ENCODE assay signal across 22 cellular contexts in the genomic region with DNA sequence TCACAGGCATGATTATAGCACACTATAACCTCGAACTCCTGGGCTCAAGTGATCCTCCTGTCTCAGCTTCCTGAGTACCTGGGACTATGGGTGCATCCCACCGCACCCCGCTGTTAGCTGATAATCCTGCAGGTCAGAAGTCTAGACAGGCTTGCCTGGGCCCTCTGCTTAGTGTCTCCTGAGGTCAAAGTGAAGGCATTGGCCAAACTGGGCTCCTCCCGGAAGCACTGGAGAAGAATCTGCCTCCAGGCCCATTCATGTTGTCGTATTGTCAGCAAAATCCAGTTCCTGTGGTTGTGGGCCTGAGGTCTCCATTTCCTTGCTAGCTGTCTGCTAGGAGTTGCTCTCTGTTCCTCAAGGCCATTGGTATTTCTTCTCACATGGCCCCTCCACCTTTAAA. TPM values are rescaled to one million over a fixed set of nuclear protein-coding genes. Genes with fewer than 3 reads are reported as not detected.
DNase-seq lines count a peak whose midpoint lies in the region; TF ChIP-seq lines count a peak whose summit lies in the region.
"Had no signal": no experiment of that assay in that cellular context is flagged by ENCODE, and none has a peak within 500 bp of the region (broad histone marks: within the 10 kb centered on the region; RNA-seq: fewer than 3 reads in every experiment).

No MANE protein-coding gene starts in this region.

- H3K79me1 ChIP-seq in H9 (ENCODE audit: insufficient read depth, low read depth, low read length, poor library complexity, severe bottlenecking), result peaks cover 9% of the 10 kb centered on the region

- H4K20me1 ChIP-seq in H9 (ENCODE audit: control insufficient read depth, insufficient read depth, insufficient read length), result no peaks in the 10 kb centered on the region

- H3K23ac ChIP-seq in H9 (ENCODE audit: insufficient read length, low read depth, low read length), result no peak overlapping the region

- peaks cover 21% of the 10 kb centered on the region for H3K79me2 ChIP-seq in H9 (ENCODE audit: insufficient read depth, low read length)

- H3T11ph ChIP-seq in H9 (ENCODE audit: low read length), result no peak overlapping the region

- DNase-seq in activated T-cell treated with anti-CD3 and anti-CD28 coated beads, Interleukin-2, amount 50 U/mL, for 24 hours, result no peak
- no peak for DNase-seq in activated T-cell treated with anti-CD3 and anti-CD28 coated beads, Interleukin-2, amount 50 U/mL, for 48 hours
- DNase-seq in H9 (no peak), endodermal cell (no peak), posterior vena cava (ENCODE audit: low spot score) (peak; percentile 16), COLO829 (ENCODE audit: low spot score) (no peak), NCI-H2227 treated with DMSO at 0.1 percent for 48 hours (lab: John Stamatoyannopoulos, UW) (no peak), cerebellum (ENCODE audit: low spot score) (no peak)
- DNase-seq: activated CD4-positive, alpha-beta T cell treated with anti-CD3 and anti-CD28 coated beads for 4 hours; activated effector memory CD4-positive, alpha-beta T cell treated with anti-CD3 and anti-CD28 coated beads, Interleukin-2, amount 50 U/mL, for 16 hours; effector memory CD4-positive, alpha-beta T cell; H7; Kasumi-1; left ventricle myocardium inferior; NCI-H187; NCI-H69; posterior cingulate gyrus; stimulated activated CD8-positive, alpha-beta memory T cell treated with anti-CD3 and anti-CD28 coated beads, Interleukin-4, amount 100 ng/mL, for 48 hours; upper lobe of right lung had no signal

- no peak overlapping the region for H4K5ac ChIP-seq in H9 (ENCODE audit: insufficient read length, low read depth, low read length)

- peak overlapping the region; percentile 67 for H3K27ac Mint-ChIP-seq in activated T-cell treated with anti-CD3 and anti-CD28 coated beads, Interleukin-2, amount 50 U/mL, for 24 hours
- H3K27ac Mint-ChIP-seq in H9 (peak overlapping the region in 2 of 3 experiments; percentile 33 to 70; a peak in 2 of 7 replicates), endodermal cell (peak overlapping the region; percentile 39)
- H3K27ac Mint-ChIP-seq: T-helper 1 cell treated with Interleukin-12 subunit alpha and Interleukin-12 subunit beta and Interleukin-4 antibody, amounts not matched to agents 30 μg/mL and 1 μg/mL, for 36 hours had no signal

- no peak overlapping the region for H2BK15ac ChIP-seq in H9 (ENCODE audit: low read depth, low read length)

- H3K14ac ChIP-seq in H9 (ENCODE audit: insufficient read depth, low read length), result no peak overlapping the region

- no peak overlapping the region for H3K18ac ChIP-seq in H9 (ENCODE audit: insufficient read length, low read depth, low read length)

- no peak overlapping the region for H4K8ac ChIP-seq in H9 (replicated peaks; ENCODE audit: insufficient read length, low read depth, low read length)

- H3K23me2 ChIP-seq in H9 (ENCODE audit: insufficient read length, low read depth, low read length, poor library complexity, severe bottlenecking), result no peaks in the 10 kb centered on the region

- no peak overlapping the region for H3K4ac ChIP-seq in H9 (ENCODE audit: low read depth, low read length)

- H3K27ac ChIP-seq in H9 (ENCODE audit: insufficient read length, low read depth, low read length), result no peak overlapping the region
- H3K27ac ChIP-seq in endodermal cell (ENCODE audit: low read depth, low read length), result no peak overlapping the region
- H3K27ac ChIP-seq: esophagus muscularis mucosa, left ventricle myocardium inferior, upper lobe of right lung had no signal

- no peak overlapping the region for H2BK12ac ChIP-seq in H9 (ENCODE audit: insufficient read length, low read depth, low read length)

- intact Hi-C loops in posterior vena cava (cut with DNase I), result no loop called here

- peaks cover 72% of the 10 kb centered on the region for H3K4me1 Mint-ChIP-seq in activated T-cell treated with anti-CD3 and anti-CD28 coated beads, Interleukin-2, amount 50 U/mL, for 24 hours (ENCODE audit: low read depth)
- peaks cover 6 to 10% of the 10 kb centered on the region in 2 experiments for H3K4me1 Mint-ChIP-seq in H9
- H3K4me1 Mint-ChIP-seq in endodermal cell, result peaks cover 2% of the 10 kb centered on the region

- peaks cover 90% of the 10 kb centered on the region for H3K36me3 Mint-ChIP-seq in activated T-cell treated with anti-CD3 and anti-CD28 coated beads, Interleukin-2, amount 50 U/mL, for 24 hours (ENCODE audit: low read depth)
- peaks cover 36 to 76% (median 66%) of the 10 kb centered on the region in 3 experiments for H3K36me3 Mint-ChIP-seq in H9 (ENCODE audit: insufficient read depth in 1 of 3, low read depth in 3 of 3)
- H3K36me3 Mint-ChIP-seq in endodermal cell (ENCODE audit: low read depth), result peaks cover 72% of the 10 kb centered on the region

- H3K9ac ChIP-seq in H9 (ENCODE audit: extremely low read depth, insufficient read length, low read length) (no peak overlapping the region), endodermal cell (ENCODE audit: extremely low read depth, low read length, poor library complexity, severe bottlenecking) (no peak overlapping the region)
- H3K9ac ChIP-seq: BLaER1 treated with 17β-estradiol and CSF1 and Interleukin-3, amounts not matched to agents 10 nM and 100 nM had no signal

- no peak overlapping the region for H4K91ac ChIP-seq in H9 (ENCODE audit: insufficient read length, low read depth, low read length)

- no peak overlapping the region for H2AK5ac ChIP-seq in H9 (ENCODE audit: insufficient read length, low read length)

- TF ChIP-seq CTCF in H9 (conservative IDR thresholded peaks at IDR 0.05), result no peak
- TF ChIP-seq CTCF in endodermal cell (conservative IDR thresholded peaks at IDR 0.05), result no peak

- peaks cover 77% of the 10 kb centered on the region for H3K36me3 ChIP-seq in endodermal cell (ENCODE audit: control insufficient read depth, insufficient read depth, low read length)

- no peak overlapping the region for H2BK20ac ChIP-seq in H9 (ENCODE audit: low read depth, low read length, poor library complexity, severe bottlenecking)

- H2BK5ac ChIP-seq in H9 (ENCODE audit: insufficient read length, low read length), result no peak overlapping the region

- no peaks in the 10 kb centered on the region for H3K9me3 Mint-ChIP-seq in activated T-cell treated with anti-CD3 and anti-CD28 coated beads, Interleukin-2, amount 50 U/mL, for 24 hours
- H3K9me3 Mint-ChIP-seq in H9, result no peaks in the 10 kb centered on the region
- H3K9me3 Mint-ChIP-seq in endodermal cell, result no peaks in the 10 kb centered on the region
- H3K9me3 Mint-ChIP-seq: T-helper 1 cell treated with Interleukin-12 subunit alpha and Interleukin-12 subunit beta and Interleukin-4 antibody, amounts not matched to agents 30 μg/mL and 1 μg/mL, for 36 hours had no signal

- H2BK120ac ChIP-seq in H9 (ENCODE audit: low read depth, low read length, poor library complexity, severe bottlenecking), result no peak overlapping the region

- no peak overlapping the region for H3K4me2 ChIP-seq in H9 (ENCODE audit: insufficient read depth, insufficient read length, low read length)

- no peaks in the 10 kb centered on the region for H3K27me3 ChIP-seq in H9 (ENCODE audit: insufficient read depth, low read length)
- H3K27me3 ChIP-seq in endodermal cell (ENCODE audit: control insufficient read depth, insufficient read depth, low read length, poor library complexity, severe bottlenecking), result no peaks in the 10 kb centered on the region
- H3K27me3 ChIP-seq: BLaER1 treated with 17β-estradiol and CSF1 and Interleukin-3, amounts not matched to agents 10 nM and 100 nM; esophagus muscularis mucosa; upper lobe of right lung had no signal

- H3K4me1 ChIP-seq in H9 (ENCODE audit: insufficient read depth, low read length) (no peaks in the 10 kb centered on the region; the same call in 1 of the 2 replicates), endodermal cell (ENCODE audit: control insufficient read depth, insufficient read depth, low read length) (no peaks in the 10 kb centered on the region)

- H3K4me3 Mint-ChIP-seq in activated T-cell treated with anti-CD3 and anti-CD28 coated beads, Interleukin-2, amount 50 U/mL, for 24 hours, result no peak overlapping the region
- H3K4me3 Mint-ChIP-seq in H9 (no peak overlapping the region), endodermal cell (no peak overlapping the region)
- H3K4me3 Mint-ChIP-seq: T-helper 1 cell treated with Interleukin-12 subunit alpha and Interleukin-12 subunit beta and Interleukin-4 antibody, amounts not matched to agents 30 μg/mL and 1 μg/mL, for 36 hours had no signal

- WGBS in H9 (ENCODE audit: extremely low coverage, insufficient read length, low lambda C conversion rate), result no CpG with 5 or more reads among the region's 5 CpGs
- 95 to 98% methylated on average over 5 of the region's 5 CpGs for WGBS in endodermal cell (ENCODE audit: insufficient coverage in 1 of 2, insufficient read length in 1 of 2), 2 experiments

- no peak overlapping the region for H3K56ac ChIP-seq in H9 (ENCODE audit: insufficient read length, low read depth, low read length)

- no peak overlapping the region for H3K4me3 ChIP-seq in endodermal cell (ENCODE audit: low read length)
- H3K4me3 ChIP-seq: BLaER1 treated with 17β-estradiol and CSF1 and Interleukin-3, amounts not matched to agents 10 nM and 100 nM; esophagus muscularis mucosa; left ventricle myocardium inferior; upper lobe of right lung had no signal

- no peaks in the 10 kb centered on the region for H3K27me3 Mint-ChIP-seq in activated T-cell treated with anti-CD3 and anti-CD28 coated beads, Interleukin-2, amount 50 U/mL, for 24 hours
- no peaks in the 10 kb centered on the region for H3K27me3 Mint-ChIP-seq in H9 (ENCODE audit: low read depth)
- H3K27me3 Mint-ChIP-seq in endodermal cell (ENCODE audit: insufficient read depth), result no peaks in the 10 kb centered on the region

- H2AFZ ChIP-seq in H9 (ENCODE audit: low read length), result no peak overlapping the region

- H3K9me3 ChIP-seq in H9 (ENCODE audit: control insufficient read depth, low read depth, low read length) (no peaks in the 10 kb centered on the region), endodermal cell (ENCODE audit: control insufficient read depth, low read length) (no peaks in the 10 kb centered on the region)
- H3K9me3 ChIP-seq: BLaER1 treated with 17β-estradiol and CSF1 and Interleukin-3, amounts not matched to agents 10 nM and 100 nM; esophagus muscularis mucosa; left ventricle myocardium inferior; upper lobe of right lung had no signal

RNA-seq across cellular contexts. Expression of a gene that starts 6.3 kb away (rescaled TPM):
- total RNA-seq in H9 (2021) (0.79 and 0.90 TPM in 2 replicates), endodermal cell (1 to 10 TPM; 1.8 to 2.8 TPM), posterior vena cava (1 to 10 TPM; 3.0 to 3.6 TPM), cerebellum (4.2 TPM)
- 4.3 TPM for polyA plus RNA-seq in endodermal cell (2013, experiment 1 of 2)
- polyA plus RNA-seq in endodermal cell (2013, experiment 2 of 2), result 5.7 TPM

RNA-seq across cellular contexts. Expression of a gene that starts 6.6 kb away (rescaled TPM):
- 234 TPM in 2 replicates for total RNA-seq in H9 (2021)
- 100 to 1,000 TPM; 230 to 242 TPM for total RNA-seq in endodermal cell
- 247 TPM for polyA plus RNA-seq in endodermal cell (2013, experiment 1 of 2)
- 231 TPM for polyA plus RNA-seq in endodermal cell (2013, experiment 2 of 2)
- total RNA-seq in posterior vena cava, result 100 to 1,000 TPM; 136 to 175 TPM
- 85.2 TPM for total RNA-seq in cerebellum
